16 cellular contexts compared by ENCODE assay signal in the genomic region with DNA sequence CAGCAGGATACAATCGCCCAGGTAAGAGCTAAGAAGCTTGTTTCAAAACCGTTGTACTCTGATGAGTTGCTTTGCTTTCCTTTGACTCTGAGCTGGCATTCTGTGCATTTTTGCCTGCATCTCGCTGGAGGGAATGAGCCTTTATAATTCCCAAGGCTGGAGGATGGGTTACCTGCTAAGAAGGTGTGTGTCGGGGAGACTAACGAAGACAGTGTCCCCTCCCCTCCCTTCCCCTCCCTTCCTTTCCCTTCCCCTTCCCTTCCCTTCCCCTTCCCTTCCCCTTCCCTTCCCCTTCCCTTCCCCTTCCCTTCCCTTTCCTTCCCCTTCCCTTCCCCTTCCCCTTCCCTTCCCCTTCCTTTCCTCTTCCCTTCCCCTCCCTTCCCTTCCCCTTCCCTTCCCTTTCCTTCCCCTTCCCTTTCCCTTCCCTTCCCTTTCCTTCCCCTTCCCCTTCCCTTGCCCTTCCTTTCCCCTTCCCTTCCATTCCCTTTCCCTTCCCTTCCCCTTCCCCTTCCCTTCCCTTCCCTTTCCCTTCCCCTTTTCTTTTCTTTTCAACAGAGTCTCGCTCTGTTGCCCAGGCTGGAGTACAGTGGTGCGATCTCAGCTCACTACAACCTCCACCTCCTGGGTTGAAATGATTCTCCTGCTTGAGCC. TPM values are rescaled to one million over a fixed set of nuclear protein-coding genes. Genes with fewer than 3 reads are reported as not detected.
"Had no signal": no experiment of that assay in that cellular context is flagged by ENCODE, and none has a peak within 500 bp of the region (broad histone marks: within the 10 kb centered on the region; RNA-seq: fewer than 3 reads in every experiment).

No MANE protein-coding gene starts in this region.

- H3K36me3 ChIP-seq: ovary had no signal

- DNase-seq: activated CD4-positive, alpha-beta T cell treated with anti-CD3 and anti-CD28 coated beads, Interleukin-2, amount 50 U/mL, for 4 hours; activated CD8-positive, alpha-beta memory T cell treated with anti-CD3 and anti-CD28 coated beads, Interleukin-2, amount 10 ng/mL, durations not matched to agents 7 days and 5 days; activated naive CD4-positive, alpha-beta T cell treated with anti-CD3 and anti-CD28 coated beads, Interleukin-2, amount 10 ng/mL, durations not matched to agents 7 days and 5 days; cerebellar nuclear complex; effector memory CD4-positive, alpha-beta T cell; mesendoderm; naive thymus-derived CD8-positive, alpha-beta T cell; ovary; psoas muscle; right cardiac atrium; small intestine; stimulated activated CD4-positive, alpha-beta T cell treated with anti-CD3 and anti-CD28 coated beads, Interleukin-4, amount 100 ng/mL, for 1 hour; upper lobe of right lung had no signal

- H3K27ac ChIP-seq: ovary, psoas muscle, thoracic aorta, upper lobe of right lung, VCaP had no signal

- H3K27me3 ChIP-seq: ovary, upper lobe of right lung had no signal

- H3K9me3 ChIP-seq: ovary, psoas muscle, thoracic aorta, upper lobe of right lung had no signal

- H3K27ac Mint-ChIP-seq: activated CD8-positive, alpha-beta memory T cell treated with anti-CD3 and anti-CD28 coated beads, Interleukin-2, amount 10 ng/mL, durations not matched to agents 7 days and 5 days; activated naive CD4-positive, alpha-beta T cell treated with anti-CD3 and anti-CD28 coated beads, Interleukin-2, amount 10 ng/mL, durations not matched to agents 7 days and 5 days had no signal

- H3K9me3 Mint-ChIP-seq: activated naive CD4-positive, alpha-beta T cell treated with anti-CD3 and anti-CD28 coated beads, Interleukin-2, amount 10 ng/mL, durations not matched to agents 7 days and 5 days; naive thymus-derived CD8-positive, alpha-beta T cell had no signal

- H3K27me3 Mint-ChIP-seq: activated CD8-positive, alpha-beta memory T cell treated with anti-CD3 and anti-CD28 coated beads, Interleukin-2, amount 10 ng/mL, durations not matched to agents 7 days and 5 days; activated naive CD4-positive, alpha-beta T cell treated with anti-CD3 and anti-CD28 coated beads, Interleukin-2, amount 10 ng/mL, durations not matched to agents 7 days and 5 days; naive thymus-derived CD8-positive, alpha-beta T cell had no signal

- H3K4me3 Mint-ChIP-seq: activated CD8-positive, alpha-beta memory T cell treated with anti-CD3 and anti-CD28 coated beads, Interleukin-2, amount 10 ng/mL, durations not matched to agents 7 days and 5 days; activated naive CD4-positive, alpha-beta T cell treated with anti-CD3 and anti-CD28 coated beads, Interleukin-2, amount 10 ng/mL, durations not matched to agents 7 days and 5 days; naive thymus-derived CD8-positive, alpha-beta T cell had no signal

- ATAC-seq: activated CD8-positive, alpha-beta memory T cell treated with anti-CD3 and anti-CD28 coated beads, Interleukin-2, amount 10 ng/mL, durations not matched to agents 7 days and 5 days; naive thymus-derived CD8-positive, alpha-beta T cell; psoas muscle; right cardiac atrium had no signal

- H3K4me3 ChIP-seq: ovary, psoas muscle, thoracic aorta, upper lobe of right lung had no signal

RNA-seq across cellular contexts. Expression of a gene that starts 15.4 kb away (rescaled TPM):
- total RNA-seq: bronchial epithelial cell had no signal
